In the genomic region with DNA sequence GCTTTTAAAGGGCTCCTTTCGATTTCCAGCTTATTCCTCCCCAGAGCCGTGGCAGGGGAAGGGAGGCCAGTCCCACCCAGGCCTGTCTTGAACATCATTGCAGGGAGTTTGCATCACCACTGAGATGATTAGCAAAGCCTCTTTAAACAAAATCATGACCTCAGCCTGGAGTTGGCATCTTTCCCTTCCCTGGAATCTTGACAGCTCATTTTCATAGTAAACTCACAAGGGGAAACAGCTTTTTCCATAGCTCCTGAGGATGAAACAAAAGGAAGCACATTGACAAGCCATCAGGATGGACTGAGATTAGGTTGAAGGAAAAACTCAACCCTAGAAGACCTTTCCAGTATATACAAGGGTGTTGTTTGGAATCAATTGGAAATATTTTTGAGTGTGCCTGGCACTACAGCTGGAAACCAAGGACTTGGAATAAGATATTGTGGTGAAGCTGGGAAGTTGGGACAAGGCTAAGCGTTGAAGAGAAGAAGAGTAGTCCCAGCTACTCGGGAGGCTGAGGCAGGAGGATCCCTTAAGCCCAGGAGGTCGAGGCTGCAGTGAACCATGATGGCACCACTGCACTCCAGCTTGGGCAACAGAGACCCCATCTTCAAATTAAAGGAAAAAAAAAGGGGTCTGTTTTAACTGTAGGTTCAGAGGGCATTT, we compare ENCODE assay signal across 9 cellular contexts. TPM values are rescaled to one million over a fixed set of nuclear protein-coding genes. Genes with fewer than 3 reads are reported as not detected.
A peak's percentile ranks its signal among the peaks of the same experiment; 100 is the strongest.
DNase-seq lines count a peak whose midpoint lies in the region; FAIRE-seq and TF ChIP-seq lines count a peak whose summit lies in the region.
"Had no signal": no experiment of that assay in that cellular context is flagged by ENCODE, and none has a peak within 500 bp of the region (broad histone marks: within the 10 kb centered on the region; RNA-seq: fewer than 3 reads in every experiment).

No MANE protein-coding gene starts in this region.

- in situ Hi-C loops in astrocyte of the cerebellum (cut with HindIII; ENCODE audit: low sequenced_read_pairs), result no loop called here

- H3K27ac ChIP-seq in skeletal muscle tissue (ENCODE audit: low read depth, low read length), result peak overlapping the region; percentile 71

- TF ChIP-seq CTCF in astrocyte of the cerebellum (IDR thresholded peaks at IDR 0.05; ENCODE audit: low read depth, low read length, missing control alignments), result no peak
- no peak for TF ChIP-seq CTCF in D721Med (IDR thresholded peaks at IDR 0.05; ENCODE audit: insufficient read depth, missing control alignments)

- H3K27me3 ChIP-seq in skeletal muscle tissue (ENCODE audit: control insufficient read depth in 3 of 3, insufficient read depth in 3 of 3, low read length in 3 of 3), result peaks cover 0 to 2% (median 0%) of the 10 kb centered on the region in 3 donors

- no peak overlapping the region for H3K4me3 ChIP-seq in astrocyte of the cerebellum (ENCODE audit: low read depth, low read length)
- H3K4me3 ChIP-seq in skeletal muscle tissue (ENCODE audit: low read length in 3 of 3), result no peak overlapping the region

- peaks cover 8 to 17% (median 14%) of the 10 kb centered on the region in 3 donors for H3K4me1 ChIP-seq in skeletal muscle tissue (ENCODE audit: control insufficient read depth in 3 of 3, insufficient read depth in 3 of 3, low read length in 3 of 3)

- no peaks in the 10 kb centered on the region for H3K9me3 ChIP-seq in skeletal muscle tissue (ENCODE audit: control insufficient read depth in 3 of 3, low read length in 3 of 3)

- DNase-seq in GOT3 (lab: John Stamatoyannopoulos, UW) (peak; percentile 80), astrocyte of the cerebellum (ENCODE audit: low read depth) (peak; percentile 94), hepatic stellate cell (ENCODE audit: low spot score) (peak; percentile 92), D341Med (ENCODE audit: low spot score) (no peak), T-helper 1 cell (no peak), D721Med (ENCODE audit: insufficient read length, low spot score) (no peak)
- DNase-seq in activated naive CD4-positive, alpha-beta T cell treated with anti-CD3 and anti-CD28 coated beads, Interleukin-2, amount 50 U/mL, for 16 hours, result no peak
- DNase-seq: NCI-H1436 treated with DMSO at 0.1 percent for 48 hours had no signal

- no peak overlapping the region for H3K9ac ChIP-seq in skeletal muscle tissue (ENCODE audit: low read depth in 1 of 3, low read length in 3 of 3)

- H3K36me3 ChIP-seq in skeletal muscle tissue (ENCODE audit: control insufficient read depth in 3 of 3, insufficient read depth in 3 of 3, low read length in 3 of 3), result no peaks in the 10 kb centered on the region

- FAIRE-seq in D721Med (lab: Jason Lieb, UNC), result no peak

RNA-seq across cellular contexts. Expression of a gene that starts 3.1 kb away (rescaled TPM):
- total RNA-seq in skeletal muscle tissue, result 7.3 TPM

RNA-seq across cellular contexts. Expression of a gene that starts 35.2 kb away (rescaled TPM):
- 5.2 TPM for total RNA-seq in skeletal muscle tissue

RNA-seq across cellular contexts. Expression of a gene that starts 35.6 kb away (rescaled TPM):
- 11.0 TPM for total RNA-seq in skeletal muscle tissue

Comparison
In these comparisons a context has a peak if more than half of its experiments do, and no peak if none do; other contexts are left out.
1. DNase-seq: peak in GOT3 (single experiment), astrocyte of the cerebellum (single experiment) and hepatic stellate cell (single experiment); none in activated naive CD4-positive, alpha-beta T cell treated with anti-CD3 and anti-CD28 coated beads, Interleukin-2, amount 50 U/mL, for 16 hours (single experiment), D341Med (single experiment), T-helper 1 cell (0 of 5) and D721Med (single experiment).